In genomic region chrX:71509289-71509688, GRCh38 we compare ENCODE assay signal across 2 cellular contexts.
A peak's percentile ranks its signal among the peaks of the same experiment; 100 is the strongest.
TF ChIP-seq lines count a peak whose summit lies in the region.

No MANE protein-coding gene starts in this region.

TF ChIP-seq in A549, 52 proteins besides CTCF, POLR2A, EP300 and RAD21:
- peak; percentile 76 for TF ChIP-seq MAFK (IDR thresholded peaks at IDR 0.05; ENCODE audit: partially characterized antibody)
- TF ChIP-seq POLR2AphosphoS2 (conservative IDR thresholded peaks at IDR 0.05; ENCODE audit: low read length), result no peak
- no peak for TF ChIP-seq KDM5A (IDR thresholded peaks at IDR 0.05)

TF ChIP-seq in IMR-90, 13 proteins besides CTCF, POLR2A, EP300 and RAD21:
- TF ChIP-seq USF2 (IDR thresholded peaks at IDR 0.05; ENCODE audit: low read depth, low read length) (no peak), MAFK (IDR thresholded peaks at IDR 0.05; ENCODE audit: low read depth, low read length) (peak; percentile 88)
